In genomic region chr7:106111671-106112117, GRCh38 we compare ENCODE assay signal across 8 cellular contexts. TPM values are rescaled to one million over a fixed set of nuclear protein-coding genes. Genes with fewer than 3 reads are reported as not detected.
DNase-seq lines count a peak whose midpoint lies in the region; ATAC-seq and FAIRE-seq lines count a peak whose summit lies in the region.

No MANE protein-coding gene starts in this region.

- no peak for FAIRE-seq in HTR-8/SVneo (lab: Jason Lieb, UNC)

- peak overlapping the region; percentile 89 for H3K27ac Mint-ChIP-seq in dendritic cell treated with granulocyte-macrophage colony-stimulating factor and Interleukin-4, amounts not matched to agents 40 ng/mL and 50 ng/mL, for 4 days
- H3K27ac Mint-ChIP-seq in stimulated activated effector memory CD8-positive, alpha-beta T cell treated with anti-CD3 and anti-CD28 coated beads, Interleukin-12 subunit alpha, Interleukin-12 subunit beta, amount 100 ng/mL, for 72 hours = peak overlapping the region; percentile 84

- ATAC-seq in GM21515 (IDR thresholded peaks at IDR 0.05; ENCODE audit: unreplicated experiment) = peak; percentile 29
- ATAC-seq in stimulated activated effector memory CD8-positive, alpha-beta T cell treated with anti-CD3 and anti-CD28 coated beads, Interleukin-12 subunit alpha, Interleukin-12 subunit beta, amount 100 ng/mL, for 72 hours = peak; percentile 60

- peak overlapping the region; percentile 94 for H3K4me3 Mint-ChIP-seq in dendritic cell treated with granulocyte-macrophage colony-stimulating factor and Interleukin-4, amounts not matched to agents 40 ng/mL and 50 ng/mL, for 4 days
- peak overlapping the region; percentile 74 for H3K4me3 Mint-ChIP-seq in stimulated activated effector memory CD8-positive, alpha-beta T cell treated with anti-CD3 and anti-CD28 coated beads, Interleukin-12 subunit alpha, Interleukin-12 subunit beta, amount 100 ng/mL, for 72 hours

- H3K36me3 Mint-ChIP-seq in dendritic cell treated with granulocyte-macrophage colony-stimulating factor and Interleukin-4, amounts not matched to agents 40 ng/mL and 50 ng/mL, for 4 days (ENCODE audit: low read depth) = peaks cover 14% of the 10 kb centered on the region
- peaks cover 5% of the 10 kb centered on the region for H3K36me3 Mint-ChIP-seq in stimulated activated effector memory CD8-positive, alpha-beta T cell treated with anti-CD3 and anti-CD28 coated beads, Interleukin-12 subunit alpha, Interleukin-12 subunit beta, amount 100 ng/mL, for 72 hours

- H3K27me3 Mint-ChIP-seq in dendritic cell treated with granulocyte-macrophage colony-stimulating factor and Interleukin-4, amounts not matched to agents 40 ng/mL and 50 ng/mL, for 4 days = no peaks in the 10 kb centered on the region

- H3K9me3 Mint-ChIP-seq in dendritic cell treated with granulocyte-macrophage colony-stimulating factor and Interleukin-4, amounts not matched to agents 40 ng/mL and 50 ng/mL, for 4 days = no peaks in the 10 kb centered on the region
- H3K9me3 Mint-ChIP-seq in stimulated activated effector memory CD8-positive, alpha-beta T cell treated with anti-CD3 and anti-CD28 coated beads, Interleukin-12 subunit alpha, Interleukin-12 subunit beta, amount 100 ng/mL, for 72 hours = no peaks in the 10 kb centered on the region

- intact Hi-C loops in dendritic cell treated with granulocyte-macrophage colony-stimulating factor and Interleukin-4, amounts not matched to agents 40 ng/mL and 50 ng/mL, for 4 days (cut with micrococcal nuclease) = loop anchor here (10.0 kb wide), 1 partner anchor 47 kb away; no protein-coding TSS in a partner anchor

- peaks cover 28% of the 10 kb centered on the region for H3K4me1 Mint-ChIP-seq in dendritic cell treated with granulocyte-macrophage colony-stimulating factor and Interleukin-4, amounts not matched to agents 40 ng/mL and 50 ng/mL, for 4 days (ENCODE audit: low read depth)
- H3K4me1 Mint-ChIP-seq in stimulated activated effector memory CD8-positive, alpha-beta T cell treated with anti-CD3 and anti-CD28 coated beads, Interleukin-12 subunit alpha, Interleukin-12 subunit beta, amount 100 ng/mL, for 72 hours = peaks cover 32% of the 10 kb centered on the region

- DNase-seq in GF-D8 (lab: John Stamatoyannopoulos, UW) (peak; percentile 72), HTR-8/SVneo (ENCODE audit: insufficient read length, low spot score) (peak; percentile 10), T-helper 2 cell (peak in 3 of 5 experiments; percentile 15 to 51 (median 23)), lung microvascular endothelial cell (ENCODE audit: low read depth in 2 of 2) (peak; percentile 77), superior temporal gyrus (ENCODE audit: extremely low spot score) (no peak)
- no peak for DNase-seq in stimulated activated effector memory CD8-positive, alpha-beta T cell treated with anti-CD3 and anti-CD28 coated beads, Interleukin-12 subunit alpha, Interleukin-12 subunit beta, amount 100 ng/mL, for 72 hours (ENCODE audit: low spot score in 2 of 2)

RNA-seq across cellular contexts. Expression of gene SYPL1, which starts 0.4 kb away (rescaled TPM):
- 71.7 and 75.8 TPM in 2 replicates for total RNA-seq in lung microvascular endothelial cell

Comparison
In these comparisons a context has a peak if more than half of its experiments do, and no peak if none do; other contexts are left out.
1. DNase-seq: peak in GF-D8 (single experiment), HTR-8/SVneo (single experiment), T-helper 2 cell (3 of 5) and lung microvascular endothelial cell (2 of 2); none in stimulated activated effector memory CD8-positive, alpha-beta T cell treated with anti-CD3 and anti-CD28 coated beads, Interleukin-12 subunit alpha, Interleukin-12 subunit beta, amount 100 ng/mL, for 72 hours (0 of 2) and superior temporal gyrus (single experiment).